In genomic region chr1:21440630-21441125, GRCh38 we compare ENCODE assay signal across 8 cellular contexts. TPM values are rescaled to one million over a fixed set of nuclear protein-coding genes. Genes with fewer than 3 reads are reported as not detected.
DNase-seq lines count a peak whose midpoint lies in the region; ATAC-seq and TF ChIP-seq lines count a peak whose summit lies in the region.
"Not testable (repeated sequence)": the region's sequence is repeated elsewhere in the genome, so short reads cannot be mapped to it uniquely, and the experiment has no call there.

No MANE protein-coding gene starts in this region.

- WGBS in sigmoid colon, 2 donors: 24% methylated on average over 21 of the region's 21 CpGs

- TF ChIP-seq POLR2A in sigmoid colon (IDR thresholded peaks at IDR 0.05): not testable (repeated sequence)

- peak overlapping the region; percentile 79 for H3K4me3 ChIP-seq in WI38 (ENCODE audit: low read depth, low read length)
- peak overlapping the region; percentile 60 for H3K4me3 ChIP-seq in astrocyte of the cerebellum (ENCODE audit: low read depth, low read length)
- peak overlapping the region; percentile 62 to 75 (median 66) for H3K4me3 ChIP-seq in sigmoid colon
- peak overlapping the region; percentile 71 for H3K4me3 ChIP-seq in upper lobe of right lung

- ATAC-seq in upper lobe of right lung: not testable (repeated sequence)

- intact Hi-C loops in sigmoid colon (cut with DNase I); upper lobe of right lung (cut with DNase I): not testable (repeated sequence)

- not testable (repeated sequence) for H3K9me3 ChIP-seq in sigmoid colon, upper lobe of right lung

- not testable (repeated sequence) for TF ChIP-seq CTCF in WI38 (IDR thresholded peaks at IDR 0.05; ENCODE audit: low read depth, low read length); astrocyte of the cerebellum (IDR thresholded peaks at IDR 0.05; ENCODE audit: low read depth, low read length, missing control alignments); sigmoid colon (IDR thresholded peaks at IDR 0.05); upper lobe of right lung (IDR thresholded peaks at IDR 0.05)

- H3K27me3 ChIP-seq in sigmoid colon: peaks cover 6 to 15% (median 9%) of the 10 kb centered on the region in 3 donors
- H3K27me3 ChIP-seq in upper lobe of right lung: not testable (repeated sequence)

- in situ Hi-C loops in astrocyte of the cerebellum (cut with HindIII; ENCODE audit: low sequenced_read_pairs): not testable (repeated sequence)

- not testable (repeated sequence) for H3K36me3 ChIP-seq in sigmoid colon, upper lobe of right lung

- peak; percentile 45 for DNase-seq in EL
- DNase-seq in M059J (ENCODE audit: low read depth): peak; percentile 51
- not testable (repeated sequence) for DNase-seq in astrocyte of the cerebellum (ENCODE audit: low read depth); sigmoid colon; upper lobe of right lung
- peak; percentile 52 for DNase-seq in fibroblast of peridontal ligament (ENCODE audit: extremely low read depth)
- peak; percentile 3 for DNase-seq in medulla oblongata (ENCODE audit: extremely low spot score)

- H3K4me1 ChIP-seq in sigmoid colon: peaks cover 0 to 21% (median 12%) of the 10 kb centered on the region in 4 donors
- H3K4me1 ChIP-seq in upper lobe of right lung: not testable (repeated sequence)

- H3K27ac ChIP-seq in sigmoid colon: peak overlapping the region; percentile 59 to 76 (median 67)
- H3K27ac ChIP-seq in upper lobe of right lung: not testable (repeated sequence)

- TF ChIP-seq EP300 in sigmoid colon (IDR thresholded peaks at IDR 0.05): not testable (repeated sequence)

RNA-seq across cellular contexts. Expression of gene NBPF3, which starts 0.7 kb away (rescaled TPM):
- 21.0 and 21.6 TPM in 2 replicates for total RNA-seq in M059J (2014; rRNA removed; shearing (Covaris generic))
- total RNA-seq in sigmoid colon: 10 to 100 TPM in 1 of 4 donors, 1 to 10 TPM in 3; 2.9 to 11.6 (median 6.9) TPM
- 1 to 10 TPM; 2.0 to 5.5 (median 4.8) TPM for polyA plus RNA-seq in sigmoid colon
- 6.7 TPM for total RNA-seq in upper lobe of right lung
